20 cellular contexts compared by ENCODE assay signal in genomic region chr16:18013863-18014262, GRCh38.
"Had no signal": no experiment of that assay in that cellular context is flagged by ENCODE, and none has a peak within 500 bp of the region (broad histone marks: within the 10 kb centered on the region; RNA-seq: fewer than 3 reads in every experiment).

No MANE protein-coding gene starts in this region.

- FAIRE-seq: endometrium, frontal cortex, islet of Langerhans, urothelium cell line had no signal

- H3K4me1 ChIP-seq: heart left ventricle, psoas muscle, sigmoid colon, stomach, suprapubic skin, thyroid gland had no signal

- H3K36me3 ChIP-seq: heart left ventricle, neutrophil, sigmoid colon, stomach, suprapubic skin, thyroid gland had no signal

- H3K27me3 ChIP-seq: neutrophil, stomach, thyroid gland had no signal

- ATAC-seq: esophagus mucosa; heart left ventricle; naive thymus-derived CD4-positive, alpha-beta T cell; psoas muscle had no signal

- H3K4me3 ChIP-seq: heart left ventricle, psoas muscle, sigmoid colon, skin epidermis, stomach, suprapubic skin, thyroid gland had no signal

- DNase-seq: effector memory CD4-positive, alpha-beta T cell; heart left ventricle; hippocampal formation; kidney glomerular epithelial cell; naive thymus-derived CD4-positive, alpha-beta T cell; nephron progenitor cell; psoas muscle; retina; sigmoid colon; stimulated activated naive CD4-positive, alpha-beta T cell; stomach; thyroid gland had no signal

- H3K27ac ChIP-seq: heart left ventricle, neutrophil, psoas muscle, sigmoid colon, skin epidermis, stomach, suprapubic skin, thyroid gland had no signal

- H3K9me3 ChIP-seq: heart left ventricle, neutrophil, psoas muscle, sigmoid colon, stomach, suprapubic skin, thyroid gland had no signal
